In the genomic region with DNA sequence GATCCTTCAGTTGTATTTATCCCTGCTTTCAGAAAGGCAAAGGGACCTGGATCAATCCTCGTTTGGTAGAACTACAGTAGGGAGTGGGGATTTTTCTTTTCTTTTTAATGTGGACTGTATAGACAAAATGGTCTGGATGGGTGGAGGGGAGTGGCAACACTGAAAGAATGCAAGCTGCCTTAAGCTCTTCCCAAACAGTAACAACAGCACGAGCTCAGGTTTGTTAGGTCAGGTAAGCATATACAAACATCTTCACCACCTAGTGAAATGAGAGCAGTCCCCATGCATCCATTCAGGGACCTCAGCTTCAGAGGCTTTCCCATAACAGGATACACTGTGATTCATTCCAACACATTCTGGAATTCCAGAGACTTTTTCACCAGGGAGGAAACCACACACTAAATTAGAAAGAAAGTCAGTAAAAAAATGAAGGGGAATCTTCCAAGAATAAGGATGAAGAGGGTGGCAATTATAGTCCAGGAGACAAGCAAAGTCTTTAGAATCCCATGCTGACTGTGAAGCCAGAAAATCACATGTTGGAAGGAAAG, we compare ENCODE assay signal across 20 cellular contexts. TPM values are rescaled to one million over a fixed set of nuclear protein-coding genes. Genes with fewer than 3 reads are reported as not detected.
DNase-seq lines count a peak whose midpoint lies in the region; TF ChIP-seq lines count a peak whose summit lies in the region.
"Had no signal": no experiment of that assay in that cellular context is flagged by ENCODE, and none has a peak within 500 bp of the region (broad histone marks: within the 10 kb centered on the region; RNA-seq: fewer than 3 reads in every experiment).

No MANE protein-coding gene starts in this region.

- no peak for TF ChIP-seq CTCF in Caco-2 (IDR thresholded peaks at IDR 0.05; ENCODE audit: insufficient read depth in 1 of 2, low read depth in 1 of 2, low read length in 1 of 2, severe bottlenecking in 1 of 2, unreplicated experiment in 1 of 2)

- peak overlapping the region; percentile 16 for H3K4me3 Mint-ChIP-seq in Caco-2 (ENCODE audit: unreplicated experiment)
- H3K4me3 Mint-ChIP-seq: activated CD8-positive, alpha-beta T cell treated with anti-CD3 and anti-CD28 coated beads, Interleukin-2, amount 10 ng/mL, durations not matched to agents 7 days and 5 days; activated naive CD8-positive, alpha-beta T cell treated with anti-CD3 and anti-CD28 coated beads for 36 hours; activated T-cell treated with anti-CD3 and anti-CD28 coated beads, Interleukin-2, amount 50 U/mL, for 72 hours; B cell; T-cell had no signal

- peaks cover 75% of the 10 kb centered on the region for H3K4me1 ChIP-seq in Caco-2
- H3K4me1 ChIP-seq: parathyroid adenoma had no signal

- peaks cover 7% of the 10 kb centered on the region for H3K36me3 Mint-ChIP-seq in Caco-2 (ENCODE audit: insufficient read depth, unreplicated experiment)
- H3K36me3 Mint-ChIP-seq: activated naive CD8-positive, alpha-beta T cell treated with anti-CD3 and anti-CD28 coated beads for 36 hours; T-cell had no signal

- POLR2A ChIA-PET in Caco-2 (lab: Charles Lee) = no interaction called here

- no peaks in the 10 kb centered on the region for H3K27me3 ChIP-seq in Caco-2 (replicated peaks; ENCODE audit: control insufficient read depth, insufficient read depth, low read length)

- intact Hi-C loops in Caco-2 (cut with micrococcal nuclease; ENCODE audit: unreplicated experiment) = loop anchor here (1.0 kb wide), 1 partner anchor 13 kb away; no protein-coding TSS in a partner anchor

- BruUV-seq in Caco-2 (replicated peaks; lab: Mats Ljungman, UMichigan) = no TSS peak

- H3K9me3 ChIP-seq in Caco-2 = no peaks in the 10 kb centered on the region
- H3K9me3 ChIP-seq: suprapubic skin had no signal

- peaks cover 57% of the 10 kb centered on the region for H3K4me1 Mint-ChIP-seq in Caco-2 (ENCODE audit: low read depth, unreplicated experiment)
- H3K4me1 Mint-ChIP-seq: B cell had no signal

- H3K27me3 Mint-ChIP-seq in Caco-2 (ENCODE audit: insufficient read depth, unreplicated experiment) = no peaks in the 10 kb centered on the region

- peak overlapping the region; percentile 27 for H3K27ac Mint-ChIP-seq in Caco-2 (ENCODE audit: unreplicated experiment)
- H3K27ac Mint-ChIP-seq: activated CD8-positive, alpha-beta T cell treated with anti-CD3 and anti-CD28 coated beads, Interleukin-2, amount 10 ng/mL, durations not matched to agents 7 days and 5 days; activated naive CD8-positive, alpha-beta T cell treated with anti-CD3 and anti-CD28 coated beads for 36 hours; activated T-cell treated with anti-CD3 and anti-CD28 coated beads, Interleukin-2, amount 50 U/mL, for 72 hours; B cell; T-cell had no signal

- DNase-seq in Caco-2 (peak; percentile 50 to 53), M059J (ENCODE audit: low read depth) (peak; percentile 70), dermis blood vessel endothelial cell (peak; percentile 62), myocyte (ENCODE audit: low read depth) (peak; percentile 28), globus pallidus (ENCODE audit: low spot score) (no peak), NCI-H187 (lab: John Stamatoyannopoulos, UW) (no peak), iPS-NIHi11 (ENCODE audit: low spot score) (no peak)
- no peak for DNase-seq in stimulated activated CD4-positive, alpha-beta T cell treated with anti-CD3 and anti-CD28 coated beads, Interleukin-15, amount 100 ng/mL, for 24 hours
- DNase-seq: activated CD8-positive, alpha-beta T cell treated with anti-CD3 and anti-CD28 coated beads, Interleukin-2, amount 10 ng/mL, durations not matched to agents 7 days and 5 days; activated naive CD8-positive, alpha-beta T cell treated with anti-CD3 and anti-CD28 coated beads for 36 hours; activated T-cell treated with anti-CD3 and anti-CD28 coated beads, Interleukin-2, amount 50 U/mL, for 72 hours; Kasumi-1; left ventricle myocardium superior; NCI-H1417; stimulated activated CD4-positive, alpha-beta T cell treated with anti-CD3 and anti-CD28 coated beads, Interleukin-4, amount 100 ng/mL, for 4 hours; stimulated activated CD8-positive, alpha-beta memory T cell treated with anti-CD3 and anti-CD28 coated beads, Interleukin-4, amount 100 ng/mL, for 48 hours; T-cell had no signal

- no peaks in the 10 kb centered on the region for H3K9me3 Mint-ChIP-seq in Caco-2 (ENCODE audit: unreplicated experiment)
- H3K9me3 Mint-ChIP-seq: activated naive CD8-positive, alpha-beta T cell treated with anti-CD3 and anti-CD28 coated beads for 36 hours; activated T-cell treated with anti-CD3 and anti-CD28 coated beads, Interleukin-2, amount 50 U/mL, for 72 hours; T-cell had no signal

- H3K4me3 ChIP-seq in Caco-2 (ENCODE audit: low read depth, low read length) = no peak overlapping the region
- H3K4me3 ChIP-seq: suprapubic skin had no signal

- H3K36me3 ChIP-seq in Caco-2 (ENCODE audit: control insufficient read depth, insufficient read depth, low read length) = no peaks in the 10 kb centered on the region
- H3K36me3 ChIP-seq: suprapubic skin had no signal

- CTCF ChIA-PET in Caco-2 (lab: Charles Lee) = interaction anchor here (0.9 to 1.4 kb wide), 3 partner anchors 10 to 48 kb away, joined by 4 to 8 read pairs (median 4); no protein-coding TSS in a partner anchor

RNA-seq across cellular contexts. Expression of a gene that starts 50.5 kb away (rescaled TPM):
- total RNA-seq in Caco-2 (2022) = 322 and 325 TPM in 2 replicates
- total RNA-seq in M059J (2014; rRNA removed; shearing (Covaris generic)) = 448 and 553 TPM in 2 replicates
- total RNA-seq in dermis blood vessel endothelial cell = 510 and 784 TPM in 2 replicates
- 222 and 358 TPM in 2 replicates for total RNA-seq in myocyte
- polyA plus RNA-seq in myocyte (2012) = 133 TPM

Comparison
In these comparisons a context has a peak if more than half of its experiments do, and no peak if none do; other contexts are left out.
1. DNase-seq: peak in Caco-2 (2 of 2), M059J (single experiment), dermis blood vessel endothelial cell (single experiment) and myocyte (single experiment); none in globus pallidus (single experiment), stimulated activated CD4-positive, alpha-beta T cell treated with anti-CD3 and anti-CD28 coated beads, Interleukin-15, amount 100 ng/mL, for 24 hours (single experiment), NCI-H187 (0 of 2) and iPS-NIHi11 (single experiment).